ENCODE assay signal across 8 cellular contexts in the genomic region with DNA sequence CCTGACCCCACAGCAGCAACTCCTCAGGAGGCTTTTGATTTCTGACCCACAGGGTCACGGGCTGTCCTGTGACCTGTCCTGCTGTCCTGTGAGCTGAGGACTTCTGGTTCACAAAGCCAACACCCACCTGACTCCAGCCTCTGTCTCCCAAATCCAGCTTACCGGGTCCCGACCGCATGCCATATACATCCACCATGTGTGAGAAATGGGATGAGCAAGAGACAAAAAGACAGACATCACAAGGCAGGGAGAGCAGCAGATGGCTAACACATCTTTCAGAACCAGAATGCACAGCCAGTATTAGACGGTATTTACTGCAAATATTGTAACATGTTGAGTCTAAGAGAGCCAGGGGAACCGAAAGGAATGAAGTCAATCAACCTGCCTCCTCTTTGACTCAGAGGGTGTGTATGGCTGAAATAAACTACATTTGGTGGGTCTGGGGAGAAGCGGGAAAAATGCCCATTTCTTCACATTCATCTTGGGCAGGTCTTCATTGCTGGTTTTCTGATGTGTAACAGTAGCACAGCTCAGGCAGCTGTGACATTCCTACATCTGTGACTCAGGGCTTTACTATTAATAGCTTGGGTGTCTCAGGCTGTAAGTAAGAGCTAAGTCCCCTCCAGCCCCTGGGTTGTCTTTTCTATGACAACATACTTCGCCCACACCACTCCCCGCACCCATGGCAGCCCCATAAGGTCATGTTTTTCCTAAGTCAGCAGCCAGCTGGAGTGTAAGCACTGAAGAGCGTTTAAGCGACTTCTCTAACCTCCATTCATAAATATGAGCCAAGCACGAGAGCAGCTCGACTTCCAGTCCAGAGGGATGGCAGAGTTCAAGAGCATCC. TPM values are rescaled to one million over a fixed set of nuclear protein-coding genes. Genes with fewer than 3 reads are reported as not detected.
DNase-seq lines count a peak whose midpoint lies in the region; ATAC-seq, FAIRE-seq and TF ChIP-seq lines count a peak whose summit lies in the region.

No MANE protein-coding gene starts in this region.

- peaks cover 0 to 7% (median 0%) of the 10 kb centered on the region in 9 donors for H3K36me3 ChIP-seq in heart right ventricle
- H3K36me3 ChIP-seq in sigmoid colon, result no peaks in the 10 kb centered on the region

- H3K27me3 Mint-ChIP-seq in WTC11 (ENCODE audit: low read depth), result peaks cover 37% of the 10 kb centered on the region

- no peaks in the 10 kb centered on the region for H3K36me3 Mint-ChIP-seq in WTC11

- peak; percentile 76 for DNase-seq in AG08395 (ENCODE audit: low spot score)
- peak; percentile 71 for DNase-seq in H54 (ENCODE audit: insufficient read length, low spot score)
- no peak for DNase-seq in WTC11 (ENCODE audit: low spot score)
- peak in 1 of 2 donors; percentile 59 for DNase-seq in heart right ventricle
- peak; percentile 68 for DNase-seq in sigmoid colon
- no peak for DNase-seq in NCI-H187 treated with DMSO at 0.1 percent for 48 hours (lab: John Stamatoyannopoulos, UW)
- no peak for DNase-seq in NAMALWA (ENCODE audit: low spot score)

- H3K9me3 ChIP-seq in heart right ventricle (no peaks in the 10 kb centered on the region), sigmoid colon (no peaks in the 10 kb centered on the region)

- no peak overlapping the region for H3K27ac Mint-ChIP-seq in WTC11

- peaks cover 0 to 37% (median 0%) of the 10 kb centered on the region in 7 donors for H3K27me3 ChIP-seq in heart right ventricle
- H3K27me3 ChIP-seq in sigmoid colon, result peaks cover 0 to 26% (median 0%) of the 10 kb centered on the region in 3 donors

- H3K27ac ChIP-seq in heart right ventricle, result peak overlapping the region; percentile 81 to 95 (median 86)
- peak overlapping the region; percentile 32 to 78 (median 60) for H3K27ac ChIP-seq in sigmoid colon

- intact Hi-C loops in heart right ventricle (cut with DNase I) (loop anchor here in 8 of 10 donors (5.0 to 10.0 kb wide), 7 partner anchors 49 to 158 kb away; no protein-coding TSS in a partner anchor), sigmoid colon (cut with DNase I) (loop anchor here (5.0 kb wide), 1 partner anchor 81 kb away; no protein-coding TSS in a partner anchor)

- CTCF ChIA-PET in WTC11 (lab: Charles Lee), result interaction anchor here (1.3 to 2.0 kb wide), 3 partner anchors 15 to 329 kb away, joined by 5 to 7 read pairs (median 6); no protein-coding TSS in a partner anchor

- POLR2A ChIA-PET in WTC11 (lab: Charles Lee), result no interaction called here

- TF ChIP-seq EP300 in sigmoid colon (IDR thresholded peaks at IDR 0.05), result no peak

- peaks cover 33% of the 10 kb centered on the region for H3K4me1 Mint-ChIP-seq in WTC11

- TF ChIP-seq POLR2A in H54 (IDR thresholded peaks at IDR 0.05; ENCODE audit: low read depth, low read length), result no peak
- TF ChIP-seq POLR2A in sigmoid colon (IDR thresholded peaks at IDR 0.05), result no peak

- no peaks in the 10 kb centered on the region for H3K9me3 Mint-ChIP-seq in WTC11

- H3K4me1 ChIP-seq in heart right ventricle, result peaks cover 8 to 91% (median 66%) of the 10 kb centered on the region in 9 donors
- peaks cover 0 to 47% (median 35%) of the 10 kb centered on the region in 4 donors for H3K4me1 ChIP-seq in sigmoid colon

- no peak for ATAC-seq in WTC11
- ATAC-seq in heart right ventricle, result peak; percentile 39 to 79 (median 72)
- ATAC-seq in HG03469 (IDR thresholded peaks at IDR 0.05; ENCODE audit: unreplicated experiment), result no peak

- H3K4me3 Mint-ChIP-seq in WTC11, result peak overlapping the region; percentile 82

- FAIRE-seq in H54 (lab: Jason Lieb, UNC), result no peak

- no peak for TF ChIP-seq CTCF in WTC11 (IDR thresholded peaks at IDR 0.05)
- no peak for TF ChIP-seq CTCF in heart right ventricle (IDR thresholded peaks at IDR 0.05)
- TF ChIP-seq CTCF in sigmoid colon (IDR thresholded peaks at IDR 0.05), result no peak

- H3K4me3 ChIP-seq in heart right ventricle (peak overlapping the region; percentile 45 to 80 (median 62)), sigmoid colon (peak overlapping the region in 1 of 4 donors; percentile 58)

- WGBS in heart right ventricle, 2 donors, result 15 to 23% methylated on average over 13 of the region's 13 CpGs
- WGBS in sigmoid colon, 2 donors, result 64 to 79% methylated on average over 13 of the region's 13 CpGs

TF ChIP-seq in WTC11, 78 proteins besides CTCF, POLR2A, EP300 and RAD21:
- TF ChIP-seq, protein P1, sequence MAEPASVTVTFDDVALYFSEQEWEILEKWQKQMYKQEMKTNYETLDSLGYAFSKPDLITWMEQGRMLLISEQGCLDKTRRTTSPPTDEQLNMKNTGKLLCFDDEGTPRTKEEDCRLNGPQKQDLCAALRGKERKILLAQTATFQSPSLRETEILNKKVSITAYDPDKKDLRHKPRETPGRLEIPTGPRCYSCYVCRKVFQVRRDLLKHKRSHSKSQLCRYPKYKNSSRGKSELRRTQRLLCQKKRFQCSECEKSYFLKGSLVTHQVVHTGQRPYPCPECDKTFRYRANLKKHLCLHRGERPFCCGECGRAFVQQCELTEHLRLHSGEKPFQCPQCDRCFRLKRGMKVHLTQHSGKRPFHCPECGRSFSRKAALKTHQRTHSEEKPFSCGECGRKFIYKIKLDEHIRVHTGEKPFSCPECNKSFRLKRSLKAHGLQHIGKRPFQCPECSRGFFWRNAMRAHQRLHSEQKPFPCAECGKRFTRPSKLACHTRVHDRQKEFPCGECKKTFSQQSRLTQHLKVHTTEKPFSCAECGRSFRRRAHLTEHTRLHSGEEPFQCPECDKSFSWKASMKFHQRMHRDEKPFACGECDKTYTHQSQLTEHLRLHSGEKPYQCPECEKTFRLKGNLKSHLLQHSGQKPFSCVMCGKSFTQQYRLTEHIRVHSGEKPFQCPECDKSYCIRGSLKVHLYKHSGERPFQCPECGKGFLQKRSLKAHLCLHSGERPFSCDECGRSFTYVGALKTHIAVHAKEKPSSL (CRISPR knock-in tag; conservative IDR thresholded peaks at IDR 0.05), result no peak
- TF ChIP-seq ZNF232 (CRISPR knock-in tag; IDR thresholded peaks at IDR 0.05) (no peak), PRRX2 (CRISPR knock-in tag; IDR thresholded peaks at IDR 0.05) (no peak), ZNF423 (CRISPR knock-in tag; IDR thresholded peaks at IDR 0.05) (no peak), CREB1 (CRISPR knock-in tag; IDR thresholded peaks at IDR 0.05) (no peak), RELA (CRISPR knock-in tag; IDR thresholded peaks at IDR 0.05; ENCODE audit: borderline replicate concordance) (no peak), ZNF138 (CRISPR knock-in tag; conservative IDR thresholded peaks at IDR 0.05) (no peak), MXD4 (CRISPR knock-in tag; IDR thresholded peaks at IDR 0.05; ENCODE audit: borderline replicate concordance) (no peak), ZBTB21 (CRISPR knock-in tag; IDR thresholded peaks at IDR 0.05; ENCODE audit: borderline replicate concordance) (no peak)
- TF ChIP-seq, protein P2, sequence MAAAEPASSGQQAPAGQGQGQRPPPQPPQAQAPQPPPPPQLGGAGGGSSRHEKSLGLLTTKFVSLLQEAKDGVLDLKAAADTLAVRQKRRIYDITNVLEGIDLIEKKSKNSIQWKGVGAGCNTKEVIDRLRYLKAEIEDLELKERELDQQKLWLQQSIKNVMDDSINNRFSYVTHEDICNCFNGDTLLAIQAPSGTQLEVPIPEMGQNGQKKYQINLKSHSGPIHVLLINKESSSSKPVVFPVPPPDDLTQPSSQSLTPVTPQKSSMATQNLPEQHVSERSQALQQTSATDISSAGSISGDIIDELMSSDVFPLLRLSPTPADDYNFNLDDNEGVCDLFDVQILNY (CRISPR knock-in tag; IDR thresholded peaks at IDR 0.05), result no peak
- TF ChIP-seq, protein P3, sequence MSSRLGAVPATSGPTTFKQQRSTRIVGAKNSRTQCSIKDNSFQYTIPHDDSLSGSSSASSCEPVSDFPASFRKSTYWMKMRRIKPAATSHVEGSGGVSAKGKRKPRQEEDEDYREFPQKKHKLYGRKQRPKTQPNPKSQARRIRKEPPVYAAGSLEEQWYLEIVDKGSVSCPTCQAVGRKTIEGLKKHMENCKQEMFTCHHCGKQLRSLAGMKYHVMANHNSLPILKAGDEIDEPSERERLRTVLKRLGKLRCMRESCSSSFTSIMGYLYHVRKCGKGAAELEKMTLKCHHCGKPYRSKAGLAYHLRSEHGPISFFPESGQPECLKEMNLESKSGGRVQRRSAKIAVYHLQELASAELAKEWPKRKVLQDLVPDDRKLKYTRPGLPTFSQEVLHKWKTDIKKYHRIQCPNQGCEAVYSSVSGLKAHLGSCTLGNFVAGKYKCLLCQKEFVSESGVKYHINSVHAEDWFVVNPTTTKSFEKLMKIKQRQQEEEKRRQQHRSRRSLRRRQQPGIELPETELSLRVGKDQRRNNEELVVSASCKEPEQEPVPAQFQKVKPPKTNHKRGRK (CRISPR knock-in tag; IDR thresholded peaks at IDR 0.05; ENCODE audit: borderline replicate concordance), result no peak
- TF ChIP-seq, protein P4, sequence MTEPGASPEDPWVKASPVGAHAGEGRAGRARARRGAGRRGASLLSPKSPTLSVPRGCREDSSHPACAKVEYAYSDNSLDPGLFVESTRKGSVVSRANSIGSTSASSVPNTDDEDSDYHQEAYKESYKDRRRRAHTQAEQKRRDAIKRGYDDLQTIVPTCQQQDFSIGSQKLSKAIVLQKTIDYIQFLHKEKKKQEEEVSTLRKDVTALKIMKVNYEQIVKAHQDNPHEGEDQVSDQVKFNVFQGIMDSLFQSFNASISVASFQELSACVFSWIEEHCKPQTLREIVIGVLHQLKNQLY (CRISPR knock-in tag; IDR thresholded peaks at IDR 0.05), result no peak
- TF ChIP-seq, protein P5, sequence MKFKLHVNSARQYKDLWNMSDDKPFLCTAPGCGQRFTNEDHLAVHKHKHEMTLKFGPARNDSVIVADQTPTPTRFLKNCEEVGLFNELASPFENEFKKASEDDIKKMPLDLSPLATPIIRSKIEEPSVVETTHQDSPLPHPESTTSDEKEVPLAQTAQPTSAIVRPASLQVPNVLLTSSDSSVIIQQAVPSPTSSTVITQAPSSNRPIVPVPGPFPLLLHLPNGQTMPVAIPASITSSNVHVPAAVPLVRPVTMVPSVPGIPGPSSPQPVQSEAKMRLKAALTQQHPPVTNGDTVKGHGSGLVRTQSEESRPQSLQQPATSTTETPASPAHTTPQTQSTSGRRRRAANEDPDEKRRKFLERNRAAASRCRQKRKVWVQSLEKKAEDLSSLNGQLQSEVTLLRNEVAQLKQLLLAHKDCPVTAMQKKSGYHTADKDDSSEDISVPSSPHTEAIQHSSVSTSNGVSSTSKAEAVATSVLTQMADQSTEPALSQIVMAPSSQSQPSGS (CRISPR knock-in tag; IDR thresholded peaks at IDR 0.05; ENCODE audit: borderline replicate concordance, low read depth), result no peak

RNA-seq across cellular contexts. Expression of a gene that starts 25.0 kb away (rescaled TPM):
- total RNA-seq in WTC11 (2021), result 54.9 to 62.1 TPM (median 57.2 TPM) in 3 replicates
- total RNA-seq in heart right ventricle, result 100 to 1,000 TPM; 522 to 816 (median 606) TPM
- polyA plus RNA-seq in heart right ventricle, result 100 to 1,000 TPM; 119 to 363 TPM
- 100 to 1,000 TPM in 1 of 4 donors, 10 to 100 TPM in 3; 41.9 to 127 (median 73.9) TPM for total RNA-seq in sigmoid colon
- 10 to 100 TPM; 46.8 to 49.5 (median 47.9) TPM for polyA plus RNA-seq in sigmoid colon

Comparison
In these comparisons a context has a peak if more than half of its experiments do, and no peak if none do; other contexts are left out.
1. DNase-seq: peak in AG08395 (single experiment), H54 (single experiment) and sigmoid colon (single experiment); none in WTC11 (single experiment), NCI-H187 treated with DMSO at 0.1 percent for 48 hours (single experiment) and NAMALWA (single experiment).
2. ATAC-seq: peak in heart right ventricle (8 of 8); none in WTC11 (single experiment) and HG03469 (single experiment).